In the genomic region with DNA sequence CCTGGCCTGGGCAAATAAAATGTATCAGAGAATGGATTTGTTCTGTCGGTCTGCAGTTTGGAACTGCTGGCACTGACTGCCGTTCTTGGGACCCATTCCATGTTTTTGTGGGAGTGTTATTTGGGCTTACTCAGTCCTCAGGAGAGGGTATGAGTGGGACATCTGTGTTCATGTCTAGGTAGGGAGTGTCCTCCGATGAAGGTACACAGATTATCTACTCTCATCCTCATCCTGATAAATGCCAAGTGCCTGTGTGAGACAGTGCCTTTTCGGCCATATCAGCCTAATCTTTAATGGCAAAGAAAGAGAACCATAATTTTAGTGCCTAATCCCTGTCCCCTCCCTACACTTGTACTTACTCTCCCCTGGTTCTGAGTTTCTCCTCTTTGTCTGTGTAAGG, we compare ENCODE assay signal across 23 cellular contexts.
DNase-seq lines count a peak whose midpoint lies in the region; ATAC-seq, FAIRE-seq and TF ChIP-seq lines count a peak whose summit lies in the region.
"Had no signal": no experiment of that assay in that cellular context is flagged by ENCODE, and none has a peak within 500 bp of the region (broad histone marks: within the 10 kb centered on the region; RNA-seq: fewer than 3 reads in every experiment).

No MANE protein-coding gene starts in this region.

- no peak overlapping the region for H3K18ac ChIP-seq in H1 (ENCODE audit: extremely low read depth, low read length)

- H3K56ac ChIP-seq in H1 (replicated peaks; ENCODE audit: insufficient read length, low read depth, low read length): no peak overlapping the region

- H2AFZ ChIP-seq in H1 (ENCODE audit: low read length): no peak overlapping the region

- H3K4me2 ChIP-seq in H1 (ENCODE audit: insufficient read depth in 1 of 2, low read depth in 2 of 2, low read length in 2 of 2): no peak overlapping the region
- H3K4me2 ChIP-seq: BLaER1 treated with 17β-estradiol and CSF1 and Interleukin-3, amounts not matched to agents 10 nM and 100 nM had no signal

- H4K20me1 ChIP-seq in H1 (replicated peaks in 1 of 2; ENCODE audit: control insufficient read depth in 1 of 2, insufficient read depth in 2 of 2, low read length in 2 of 2): no peaks in the 10 kb centered on the region
- H4K20me1 ChIP-seq: BLaER1 treated with 17β-estradiol and CSF1 and Interleukin-3, amounts not matched to agents 10 nM and 100 nM had no signal

- H2BK15ac ChIP-seq in H1 (ENCODE audit: low read length): no peak overlapping the region

- H4K91ac ChIP-seq in H1 (replicated peaks; ENCODE audit: insufficient read length, low read length): no peak overlapping the region

- no peak for ATAC-seq in HG03095 (IDR thresholded peaks at IDR 0.05; ENCODE audit: unreplicated experiment)
- ATAC-seq: CD8-positive, alpha-beta T cell; GM12878 had no signal

- no peak overlapping the region for H2BK120ac ChIP-seq in H1 (replicated peaks; ENCODE audit: low read depth, low read length)

- no peak overlapping the region for H3K23ac ChIP-seq in H1 (ENCODE audit: insufficient read length)

- FAIRE-seq in H1 (lab: Jason Lieb, UNC) (no peak), urothelium cell line (lab: Jason Lieb, UNC) (peak; percentile 53), GM19239 (lab: Jason Lieb, UNC) (no peak)
- FAIRE-seq: A204.1, D721Med, GM12878, GM12892, GM18507 had no signal

- no peaks in the 10 kb centered on the region for H3K23me2 ChIP-seq in H1 (ENCODE audit: low read depth, low read length)

- no peak overlapping the region for H3K4ac ChIP-seq in H1 (replicated peaks; ENCODE audit: insufficient read length, low read depth, low read length)

- H4K5ac ChIP-seq in H1 (ENCODE audit: insufficient read length, low read depth, low read length): no peak overlapping the region

- WGBS in H1 (ENCODE audit: extremely low coverage in 1 of 2, insufficient coverage in 1 of 2, insufficient read length in 1 of 2, insufficient replicate concordance in 2 of 2, low coverage in 1 of 2, low lambda C conversion rate in 2 of 2, missing lambda C conversion rate in 1 of 2), 2 experiments: 92% methylated on average over 4 of the region's 4 CpGs; no CpG with 5 or more reads in 1 of the 2 experiments

- no peak overlapping the region for H2BK12ac ChIP-seq in H1 (ENCODE audit: low read depth, low read length)

- H3K9me3 ChIP-seq in H1 (ENCODE audit: insufficient read depth in 2 of 2, low read depth in 1 of 2, low read length in 1 of 2): no peaks in the 10 kb centered on the region
- H3K9me3 ChIP-seq: BLaER1 treated with 17β-estradiol and CSF1 and Interleukin-3, amounts not matched to agents 10 nM and 100 nM; Caco-2 had no signal

- no peak overlapping the region for H4K8ac ChIP-seq in H1 (ENCODE audit: extremely low read depth, insufficient read depth, low read length)

- no peak overlapping the region for H3K9ac ChIP-seq in H1 (replicated peaks in 1 of 4; ENCODE audit: extremely low read depth in 1 of 4, low read depth in 3 of 4, low read length in 3 of 4)
- H3K9ac ChIP-seq: BLaER1 treated with 17β-estradiol and CSF1 and Interleukin-3, amounts not matched to agents 10 nM and 100 nM had no signal

- TF ChIP-seq RAD21 in H1 (IDR thresholded peaks at IDR 0.05 in 1 of 2, conservative IDR thresholded peaks at IDR 0.05 in 1 of 2; ENCODE audit: low read depth in 2 of 2, low read length in 2 of 2): no peak

- peak; percentile 39 for DNase-seq in NCI-H82 (lab: John Stamatoyannopoulos, UW)
- no peak for DNase-seq in NCI-H82 treated with DMSO at 0.1 percent for 48 hours (lab: John Stamatoyannopoulos, UW; ENCODE audit: unreplicated experiment)
- peak; percentile 50 for DNase-seq in cerebellar cortex (ENCODE audit: low spot score)
- DNase-seq in H1 (ENCODE audit: low read depth in 1 of 2, low spot score in 2 of 2): no peak
- no peak for DNase-seq in urothelium cell line (ENCODE audit: low spot score)
- no peak for DNase-seq in activated effector memory CD4-positive, alpha-beta T cell treated with Interleukin-2 at 50 U/mL for 16 hours
- no peak for DNase-seq in GM19239 (ENCODE audit: insufficient read length, low spot score)
- DNase-seq: 8988T; ACHN; AML-193; Caco-2; CD4-positive, alpha-beta T cell; CD8-positive, alpha-beta T cell; DMS79 treated with DMSO at 0.1 percent for 48 hours; GDM1 had no signal

- no peak overlapping the region for H2AK5ac ChIP-seq in H1 (ENCODE audit: low read depth, low read length)

- TF ChIP-seq POLR2A in H1 (IDR thresholded peaks at IDR 0.05; ENCODE audit: control extremely low read depth in 1 of 2, low read depth in 2 of 2, low read length in 2 of 2): no peak

- no peaks in the 10 kb centered on the region for H3K27me3 ChIP-seq in H1 (replicated peaks in 1 of 4; ENCODE audit: control insufficient read depth in 3 of 4, extremely low read depth in 1 of 4, insufficient read depth in 3 of 4, low read length in 3 of 4)
- H3K27me3 ChIP-seq: BLaER1 treated with 17β-estradiol and CSF1 and Interleukin-3, amounts not matched to agents 10 nM and 100 nM had no signal

- H3K14ac ChIP-seq in H1 (ENCODE audit: insufficient read length): no peak overlapping the region

- TF ChIP-seq EP300 in H1 (IDR thresholded peaks at IDR 0.05; ENCODE audit: borderline replicate concordance in 1 of 2, low read depth in 2 of 2, low read length in 2 of 2): no peak

- H2BK5ac ChIP-seq in H1 (ENCODE audit: low read depth, low read length): no peak overlapping the region

- CTCF ChIA-PET in H1 (lab: Charles Lee; ENCODE audit: partially characterized antibody): interaction anchor here (2.9 kb wide), 1 partner anchor 47 kb away, joined by 11 read pairs; no protein-coding TSS in a partner anchor

- no peaks in the 10 kb centered on the region for H3K79me2 ChIP-seq in H1 (ENCODE audit: control insufficient read depth in 1 of 2, insufficient read depth in 2 of 2, low read length in 2 of 2)

- TF ChIP-seq CTCF in H1 (IDR thresholded peaks at IDR 0.05; ENCODE audit: control extremely low read depth in 1 of 3, insufficient read depth in 1 of 3, low read depth in 1 of 3, low read length in 3 of 3): no peak

- POLR2A ChIA-PET in H1 (lab: Charles Lee; ENCODE audit: partially characterized antibody): no interaction called here

- H2BK20ac ChIP-seq in H1 (ENCODE audit: low read length): peak overlapping the region; percentile 25; the same call in 1 of the 2 replicates

- no peaks in the 10 kb centered on the region for H3K36me3 ChIP-seq in H1 (ENCODE audit: control insufficient read depth in 2 of 4, insufficient read depth in 4 of 4, low read length in 3 of 4)
- H3K36me3 ChIP-seq: BLaER1 treated with 17β-estradiol and CSF1 and Interleukin-3, amounts not matched to agents 10 nM and 100 nM had no signal

- no peak overlapping the region for H3K27ac ChIP-seq in H1 (ENCODE audit: low read depth, low read length)
- H3K27ac ChIP-seq: BLaER1 treated with 17β-estradiol and CSF1 and Interleukin-3, amounts not matched to agents 10 nM and 100 nM; C4-2B had no signal

- no peak overlapping the region for H3K4me3 ChIP-seq in H1 (ENCODE audit: extremely low read depth in 1 of 4, insufficient read depth in 2 of 4, low read depth in 3 of 4, low read length in 4 of 4)
- H3K4me3 ChIP-seq: BLaER1 treated with 17β-estradiol and CSF1 and Interleukin-3, amounts not matched to agents 10 nM and 100 nM; GM12878 had no signal

- no peaks in the 10 kb centered on the region for H3K79me1 ChIP-seq in H1 (ENCODE audit: low read depth, low read length)

- H3K4me1 ChIP-seq in H1 (replicated peaks in 1 of 4; ENCODE audit: control insufficient read depth in 3 of 4, insufficient read depth in 4 of 4, low read length in 3 of 4): no peaks in the 10 kb centered on the region
- H3K4me1 ChIP-seq: BLaER1 treated with 17β-estradiol and CSF1 and Interleukin-3, amounts not matched to agents 10 nM and 100 nM; Caco-2 had no signal

TF ChIP-seq in H1, 55 proteins besides CTCF, POLR2A, EP300 and RAD21:
- no peak for TF ChIP-seq SP2 (IDR thresholded peaks at IDR 0.05; ENCODE audit: low read length)
- no peak for TF ChIP-seq TBP (IDR thresholded peaks at IDR 0.05; ENCODE audit: low read depth, low read length)
- no peak for TF ChIP-seq NRF1 (IDR thresholded peaks at IDR 0.05; ENCODE audit: low read depth, low read length)
- TF ChIP-seq JUND (IDR thresholded peaks at IDR 0.05; ENCODE audit: low read length): no peak
- TF ChIP-seq GABPA (IDR thresholded peaks at IDR 0.05; ENCODE audit: borderline replicate concordance, insufficient read depth, low read length): no peak

Comparison
In these comparisons a context has a peak if more than half of its experiments do, and no peak if none do; other contexts are left out.
1. DNase-seq: peak in NCI-H82 (single experiment) and cerebellar cortex (single experiment); none in NCI-H82 treated with DMSO at 0.1 percent for 48 hours (single experiment), H1 (0 of 2), urothelium cell line (single experiment), activated effector memory CD4-positive, alpha-beta T cell treated with Interleukin-2 at 50 U/mL for 16 hours (single experiment) and GM19239 (single experiment).